ENCODE assay signal across 19 cellular contexts in the genomic region with DNA sequence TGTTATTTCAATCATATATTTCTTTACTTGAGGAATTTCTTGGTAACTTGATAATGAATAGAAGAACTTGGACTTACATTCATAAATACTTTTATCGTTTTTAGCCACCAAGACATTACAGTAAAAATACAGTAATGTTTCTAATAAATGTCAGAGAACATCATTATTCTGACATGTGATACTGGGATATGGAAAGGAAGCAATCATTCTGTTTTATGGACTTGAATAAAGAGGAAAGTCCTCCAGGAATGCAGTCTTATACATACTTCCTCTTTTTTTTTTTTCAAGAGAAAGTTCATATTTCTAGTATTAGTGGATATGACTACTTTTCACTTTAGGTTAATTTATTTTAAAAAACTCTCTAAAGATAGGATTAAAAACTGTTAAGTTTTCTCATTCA.
"Had no signal": no experiment of that assay in that cellular context is flagged by ENCODE, and none has a peak within 500 bp of the region (broad histone marks: within the 10 kb centered on the region; RNA-seq: fewer than 3 reads in every experiment).

No MANE protein-coding gene starts in this region.

- ATAC-seq: activated CD8-positive, alpha-beta memory T cell treated with anti-CD3 and anti-CD28 coated beads, Interleukin-2, amount 10 ng/mL, durations not matched to agents 7 days and 5 days; foreskin keratinocyte; natural killer cell treated with Interleukin-12 subunit alpha and Interleukin-12 subunit beta and Interleukin-15 and Interleukin-18, amount 100 ng/mL, for 72 hours; stimulated activated naive CD8-positive, alpha-beta T cell treated with anti-CD3 and anti-CD28 coated beads, Interleukin-15, Interleukin-2, amounts not matched to agents 100 U/mL and 50 U/mL, for 24 hours had no signal

- H3K4me1 ChIP-seq: ascending aorta, breast epithelium, foreskin keratinocyte, right atrium auricular region had no signal

- H3K4me3 ChIP-seq: ascending aorta, breast epithelium, right atrium auricular region, skin epidermis had no signal

- H3K9me3 ChIP-seq: ascending aorta, right atrium auricular region had no signal

- DNase-seq: activated CD4-positive, alpha-beta T cell treated with anti-CD3 and anti-CD28 coated beads, Interleukin-2, amount 50 U/mL, for 4 hours; activated CD4-positive, CD25-positive, alpha-beta regulatory T cell; activated CD8-positive, alpha-beta memory T cell treated with anti-CD3 and anti-CD28 coated beads, Interleukin-2, amount 10 ng/mL, durations not matched to agents 7 days and 5 days; activated naive CD4-positive, alpha-beta T cell treated with anti-CD3 and anti-CD28 coated beads, Interleukin-2, amount 10 ng/mL, durations not matched to agents 7 days and 5 days; activated T-cell treated with anti-CD3 and anti-CD28 coated beads, Interleukin-2, amount 50 U/mL, for 1 hour; cerebellar nuclear complex; effector memory CD4-positive, alpha-beta T cell; foreskin keratinocyte; immature natural killer cell; mesendoderm; occipital lobe; stimulated activated CD4-positive, alpha-beta T cell treated with anti-CD3 and anti-CD28 coated beads, Interleukin-4, amount 100 ng/mL, for 4 hours; stimulated activated CD8-positive, alpha-beta memory T cell treated with anti-CD3 and anti-CD28 coated beads, Interleukin-4, amount 100 ng/mL, for 48 hours; stimulated activated naive CD8-positive, alpha-beta T cell treated with anti-CD3 and anti-CD28 coated beads, Interleukin-15, Interleukin-2, amounts not matched to agents 100 U/mL and 50 U/mL, for 24 hours had no signal

- H3K27me3 ChIP-seq: ascending aorta, breast epithelium, foreskin keratinocyte, right atrium auricular region had no signal

- H3K36me3 ChIP-seq: ascending aorta, breast epithelium, right atrium auricular region had no signal

- H3K27ac ChIP-seq: ascending aorta, breast epithelium, foreskin keratinocyte, right atrium auricular region, skin epidermis had no signal
